9 cellular contexts compared by ENCODE assay signal in genomic region chr17:78174332-78174869, GRCh38. TPM values are rescaled to one million over a fixed set of nuclear protein-coding genes. Genes with fewer than 3 reads are reported as not detected.
A peak's percentile ranks its signal among the peaks of the same experiment; 100 is the strongest.
DNase-seq lines count a peak whose midpoint lies in the region; ATAC-seq and TF ChIP-seq lines count a peak whose summit lies in the region.
"Had no signal": no experiment of that assay in that cellular context is flagged by ENCODE, and none has a peak within 500 bp of the region (broad histone marks: within the 10 kb centered on the region; RNA-seq: fewer than 3 reads in every experiment).

No MANE protein-coding gene starts in this region.

- H3K4me3 Mint-ChIP-seq in activated T-cell treated with anti-CD3 and anti-CD28 coated beads, Interleukin-2, amount 50 U/mL, for 24 hours, result no peak overlapping the region
- H3K4me3 Mint-ChIP-seq in activated T-helper 2 cell treated with anti-CD3 and anti-CD28 coated beads, Interferon-gamma antibody, Interleukin-2, Interleukin-4, amounts not matched to agents 10 μg/mL and 5 μg/mL and 100 μg/mL, durations not matched to agents 14 hours and 24 hours and 36 hours (ENCODE audit: low read depth), result no peak overlapping the region

- peaks cover 71% of the 10 kb centered on the region for H3K4me1 Mint-ChIP-seq in activated T-cell treated with anti-CD3 and anti-CD28 coated beads, Interleukin-2, amount 50 U/mL, for 24 hours (ENCODE audit: low read depth)
- peaks cover 31% of the 10 kb centered on the region for H3K4me1 Mint-ChIP-seq in activated T-helper 2 cell treated with anti-CD3 and anti-CD28 coated beads, Interferon-gamma antibody, Interleukin-2, Interleukin-4, amounts not matched to agents 10 μg/mL and 5 μg/mL and 100 μg/mL, durations not matched to agents 14 hours and 24 hours and 36 hours (ENCODE audit: low read depth)

- peak; percentile 92 for ATAC-seq in body of pancreas

- TF ChIP-seq POLR2A in body of pancreas (IDR thresholded peaks at IDR 0.05), result peak; percentile 70 to 88 (median 82)

- peak; percentile 37 for DNase-seq in activated T-cell treated with anti-CD3 and anti-CD28 coated beads, Interleukin-2, amount 50 U/mL, for 24 hours
- DNase-seq in activated T-cell treated with anti-CD3 and anti-CD28 coated beads for 4 hours (no peak), body of pancreas (peak; percentile 96 to 97 (median 96)), medulla oblongata (ENCODE audit: extremely low spot score) (peak; percentile 91), ureter (ENCODE audit: low spot score) (peak; percentile 88), DMS114 treated with DMSO at 0.1 percent for 48 hours (lab: John Stamatoyannopoulos, UW; ENCODE audit: unreplicated experiment) (no peak), NCI-H510A (lab: John Stamatoyannopoulos, UW) (no peak)
- no peak for DNase-seq in activated T-helper 2 cell treated with anti-CD3 and anti-CD28 coated beads, Interferon-gamma antibody, Interleukin-2, Interleukin-4, amounts not matched to agents 10 μg/mL and 5 μg/mL and 100 μg/mL, durations not matched to agents 14 hours and 24 hours and 36 hours (ENCODE audit: low spot score)

- TF ChIP-seq CTCF in body of pancreas (IDR thresholded peaks at IDR 0.05), result peak; percentile 66 to 98 (median 96)

- peak overlapping the region; percentile 85 for H3K27ac Mint-ChIP-seq in activated T-cell treated with anti-CD3 and anti-CD28 coated beads, Interleukin-2, amount 50 U/mL, for 24 hours
- H3K27ac Mint-ChIP-seq in activated T-helper 2 cell treated with anti-CD3 and anti-CD28 coated beads, Interferon-gamma antibody, Interleukin-2, Interleukin-4, amounts not matched to agents 10 μg/mL and 5 μg/mL and 100 μg/mL, durations not matched to agents 14 hours and 24 hours and 36 hours, result no peak overlapping the region

- intact Hi-C loops in body of pancreas (cut with DNase I), result no loop called here
- intact Hi-C loops in activated T-helper 2 cell treated with anti-CD3 and anti-CD28 coated beads, Interferon-gamma antibody, Interleukin-2, Interleukin-4, amounts not matched to agents 10 μg/mL and 5 μg/mL and 100 μg/mL, durations not matched to agents 14 hours and 24 hours and 36 hours (cut with micrococcal nuclease), result no loop called here

- H3K4me1 ChIP-seq in body of pancreas, result peaks cover 78% of the 10 kb centered on the region

- WGBS in body of pancreas, 2 donors, result 0 to 4% methylated on average over 3 to 15 of the region's 15 CpGs

- no peaks in the 10 kb centered on the region for H3K27me3 Mint-ChIP-seq in activated T-cell treated with anti-CD3 and anti-CD28 coated beads, Interleukin-2, amount 50 U/mL, for 24 hours
- H3K27me3 Mint-ChIP-seq in activated T-helper 2 cell treated with anti-CD3 and anti-CD28 coated beads, Interferon-gamma antibody, Interleukin-2, Interleukin-4, amounts not matched to agents 10 μg/mL and 5 μg/mL and 100 μg/mL, durations not matched to agents 14 hours and 24 hours and 36 hours (ENCODE audit: low read depth), result no peaks in the 10 kb centered on the region

- no peak overlapping the region for H3K4me3 ChIP-seq in body of pancreas

- H3K36me3 Mint-ChIP-seq in activated T-cell treated with anti-CD3 and anti-CD28 coated beads, Interleukin-2, amount 50 U/mL, for 24 hours (ENCODE audit: low read depth), result peaks cover 88% of the 10 kb centered on the region
- peaks cover 46% of the 10 kb centered on the region for H3K36me3 Mint-ChIP-seq in activated T-helper 2 cell treated with anti-CD3 and anti-CD28 coated beads, Interferon-gamma antibody, Interleukin-2, Interleukin-4, amounts not matched to agents 10 μg/mL and 5 μg/mL and 100 μg/mL, durations not matched to agents 14 hours and 24 hours and 36 hours (ENCODE audit: low read depth)

- H3K36me3 ChIP-seq in body of pancreas (replicated peaks in 1 of 2; ENCODE audit: insufficient read depth in 1 of 2, low read depth in 2 of 2), result no peaks in the 10 kb centered on the region

- H3K27ac ChIP-seq in body of pancreas, result peak overlapping the region; percentile 78 to 95 (median 88)

- no peaks in the 10 kb centered on the region for H3K27me3 ChIP-seq in body of pancreas

- no peaks in the 10 kb centered on the region for H3K9me3 ChIP-seq in body of pancreas

- no peaks in the 10 kb centered on the region for H3K9me3 Mint-ChIP-seq in activated T-cell treated with anti-CD3 and anti-CD28 coated beads, Interleukin-2, amount 50 U/mL, for 24 hours
- H3K9me3 Mint-ChIP-seq in activated T-helper 2 cell treated with anti-CD3 and anti-CD28 coated beads, Interferon-gamma antibody, Interleukin-2, Interleukin-4, amounts not matched to agents 10 μg/mL and 5 μg/mL and 100 μg/mL, durations not matched to agents 14 hours and 24 hours and 36 hours, result no peaks in the 10 kb centered on the region

RNA-seq across cellular contexts. Expression of gene SYNGR2, which starts 6.0 kb away (rescaled TPM):
- total RNA-seq in body of pancreas (10 to 100 TPM; 68.6 to 86.4 TPM), ureter (119 TPM)
- 92.5 and 92.9 TPM in 2 replicates for total RNA-seq in activated T-helper 2 cell treated with anti-CD3 and anti-CD28 coated beads, Interferon-gamma antibody, Interleukin-2, Interleukin-4, amounts not matched to agents 10 μg/mL and 5 μg/mL and 100 μg/mL, durations not matched to agents 14 hours and 24 hours and 36 hours

RNA-seq across cellular contexts. Expression of gene TK1, which starts 12.5 kb away (rescaled TPM):
- total RNA-seq in body of pancreas, result 1 to 10 TPM in 1 of 2 donors, under 1 TPM in 1; 0.66 to 4.9 TPM
- total RNA-seq in ureter, result 1.2 TPM
- total RNA-seq in activated T-helper 2 cell treated with anti-CD3 and anti-CD28 coated beads, Interferon-gamma antibody, Interleukin-2, Interleukin-4, amounts not matched to agents 10 μg/mL and 5 μg/mL and 100 μg/mL, durations not matched to agents 14 hours and 24 hours and 36 hours, result 64.6 and 65.9 TPM in 2 replicates

RNA-seq across cellular contexts. Expression of gene AFMID, which starts 12.8 kb away (rescaled TPM):
- total RNA-seq in body of pancreas (10 to 100 TPM; 78.9 to 94.6 TPM), ureter (48.5 TPM)
- 27.8 TPM in 2 replicates for total RNA-seq in activated T-helper 2 cell treated with anti-CD3 and anti-CD28 coated beads, Interferon-gamma antibody, Interleukin-2, Interleukin-4, amounts not matched to agents 10 μg/mL and 5 μg/mL and 100 μg/mL, durations not matched to agents 14 hours and 24 hours and 36 hours

RNA-seq across cellular contexts. Expression of gene C17orf99, which starts 28.2 kb away (rescaled TPM):
- total RNA-seq in body of pancreas, result not detected
- 0.21 TPM for total RNA-seq in ureter
- total RNA-seq in activated T-helper 2 cell treated with anti-CD3 and anti-CD28 coated beads, Interferon-gamma antibody, Interleukin-2, Interleukin-4, amounts not matched to agents 10 μg/mL and 5 μg/mL and 100 μg/mL, durations not matched to agents 14 hours and 24 hours and 36 hours, result not detected in 2 replicates
- total RNA-seq: T-helper 2 cell treated with Interferon-gamma antibody and Interleukin-4, amounts not matched to agents 100 ng/mL and 5 ng/mL, for 36 hours had no signal

RNA-seq across cellular contexts. Expression of gene BIRC5, which starts 39.7 kb away (rescaled TPM):
- not detected for total RNA-seq in body of pancreas
- 2.0 TPM for total RNA-seq in ureter
- 48.4 and 48.6 TPM in 2 replicates for total RNA-seq in activated T-helper 2 cell treated with anti-CD3 and anti-CD28 coated beads, Interferon-gamma antibody, Interleukin-2, Interleukin-4, amounts not matched to agents 10 μg/mL and 5 μg/mL and 100 μg/mL, durations not matched to agents 14 hours and 24 hours and 36 hours

Comparison
In these comparisons a context has a peak if more than half of its experiments do, and no peak if none do; other contexts are left out.
1. DNase-seq: peak in activated T-cell treated with anti-CD3 and anti-CD28 coated beads, Interleukin-2, amount 50 U/mL, for 24 hours (single experiment), body of pancreas (4 of 4), medulla oblongata (single experiment) and ureter (single experiment); none in activated T-cell treated with anti-CD3 and anti-CD28 coated beads for 4 hours (single experiment), DMS114 treated with DMSO at 0.1 percent for 48 hours (single experiment), NCI-H510A (single experiment) and activated T-helper 2 cell treated with anti-CD3 and anti-CD28 coated beads, Interferon-gamma antibody, Interleukin-2, Interleukin-4, amounts not matched to agents 10 μg/mL and 5 μg/mL and 100 μg/mL, durations not matched to agents 14 hours and 24 hours and 36 hours (single experiment).
2. RNA of gene TK1, which starts 12.5 kb away (total RNA-seq): 64.6 to 65.9 TPM in activated T-helper 2 cell treated with anti-CD3 and anti-CD28 coated beads, Interferon-gamma antibody, Interleukin-2, Interleukin-4, amounts not matched to agents 10 μg/mL and 5 μg/mL and 100 μg/mL, durations not matched to agents 14 hours and 24 hours and 36 hours; 0.66 to 4.9 TPM in body of pancreas and 1.2 TPM in ureter (single experiment); every median in the first group is over 10 times any median in the second.